In the genomic region with DNA sequence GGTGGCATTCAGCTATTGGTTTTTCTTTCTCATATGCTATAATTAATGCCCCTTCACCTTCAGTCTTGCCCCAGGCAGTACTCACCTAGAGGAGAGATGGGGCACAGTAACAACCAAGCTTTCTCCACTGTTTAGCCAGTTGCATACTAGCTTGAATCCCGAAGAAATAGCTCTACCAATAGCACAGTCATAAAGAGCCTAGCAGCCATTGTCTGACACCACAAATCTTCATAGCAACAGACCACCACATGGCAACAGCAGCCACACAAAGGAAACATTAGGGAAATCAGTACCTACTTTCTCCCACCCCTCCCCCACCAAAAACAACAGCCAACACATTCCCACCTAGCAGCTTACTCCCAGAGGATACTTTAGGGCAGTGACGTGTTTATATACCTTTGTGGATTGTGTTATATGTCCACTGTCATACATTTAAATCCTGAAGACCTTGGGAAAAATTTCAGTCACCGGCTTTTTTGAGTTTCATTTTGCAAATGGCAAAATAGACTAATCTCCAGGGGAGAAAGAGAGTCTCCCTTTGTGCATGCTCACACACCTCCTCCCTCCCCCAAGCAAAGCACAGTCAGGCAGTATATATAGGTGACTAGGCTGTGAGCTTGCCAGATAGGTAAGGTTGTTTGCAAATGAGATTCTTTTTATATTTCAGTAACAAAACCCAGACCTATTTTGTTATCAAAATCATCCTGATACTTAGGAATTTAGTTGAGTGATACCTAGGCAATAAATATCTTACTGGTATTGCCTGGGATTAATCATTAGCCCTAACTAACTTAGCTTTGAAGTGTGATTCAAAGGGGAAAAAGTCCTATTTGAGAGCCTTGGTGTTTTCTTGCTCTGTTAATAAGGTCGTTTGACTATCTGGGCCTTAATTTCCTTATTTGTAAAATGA, we compare ENCODE assay signal across 8 cellular contexts.
DNase-seq lines count a peak whose midpoint lies in the region; ATAC-seq and TF ChIP-seq lines count a peak whose summit lies in the region.

No MANE protein-coding gene starts in this region.

- H3K79me2 ChIP-seq in Karpas-422 (ENCODE audit: low read length), result peaks cover 89% of the 10 kb centered on the region

- H3K4me1 Mint-ChIP-seq in activated naive CD8-positive, alpha-beta T cell treated with anti-CD3 and anti-CD28 coated beads for 36 hours, result peaks cover 58% of the 10 kb centered on the region

- H3K27ac ChIP-seq in Karpas-422 (ENCODE audit: low read length) (peak overlapping the region; percentile 87), upper lobe of left lung (peak overlapping the region; percentile 44 to 62 (median 54))

- H3K9ac ChIP-seq in Karpas-422 (ENCODE audit: low read length), result peak overlapping the region; percentile 50

- H2AFZ ChIP-seq in Karpas-422 (ENCODE audit: low read length), result no peak overlapping the region

- TF ChIP-seq EP300 in upper lobe of left lung (IDR thresholded peaks at IDR 0.05), result no peak

- 50 to 51% methylated on average over 4 of the region's 4 CpGs for WGBS in upper lobe of left lung, 2 donors

- H3K4me3 ChIP-seq in Karpas-422 (ENCODE audit: low read length) (peak overlapping the region; percentile 48), upper lobe of left lung (no peak overlapping the region)

- H3K4me3 Mint-ChIP-seq in activated naive CD8-positive, alpha-beta T cell treated with anti-CD3 and anti-CD28 coated beads for 36 hours, result peak overlapping the region; percentile 48

- peaks cover 6% of the 10 kb centered on the region for H3K9me3 ChIP-seq in Karpas-422 (ENCODE audit: low read length)
- H3K9me3 ChIP-seq in upper lobe of left lung, result no peaks in the 10 kb centered on the region

- no peaks in the 10 kb centered on the region for H3K27me3 Mint-ChIP-seq in activated naive CD8-positive, alpha-beta T cell treated with anti-CD3 and anti-CD28 coated beads for 36 hours

- no peaks in the 10 kb centered on the region for H3K9me2 ChIP-seq in Karpas-422 (replicated peaks; ENCODE audit: insufficient read depth, low read length)

- TF ChIP-seq POLR2A in upper lobe of left lung (IDR thresholded peaks at IDR 0.05), result no peak

- H3K36me3 ChIP-seq in Karpas-422 (ENCODE audit: insufficient read depth, low read length) (peaks cover 20% of the 10 kb centered on the region), upper lobe of left lung (no peaks in the 10 kb centered on the region)

- peak; percentile 58 for ATAC-seq in GM21528 (IDR thresholded peaks at IDR 0.05; ENCODE audit: low FRiP score, unreplicated experiment)
- peak; percentile 8 to 25 for ATAC-seq in upper lobe of left lung (ENCODE audit: low FRiP score in 2 of 2)

- H3K4me1 ChIP-seq in Karpas-422 (ENCODE audit: low read length) (peaks cover 59% of the 10 kb centered on the region), upper lobe of left lung (peaks cover 40 to 70% (median 45%) of the 10 kb centered on the region in 4 donors)

- H3K36me3 Mint-ChIP-seq in activated naive CD8-positive, alpha-beta T cell treated with anti-CD3 and anti-CD28 coated beads for 36 hours, result peaks cover 45% of the 10 kb centered on the region

- H3K27me3 ChIP-seq in Karpas-422 (ENCODE audit: low read length) (no peaks in the 10 kb centered on the region), upper lobe of left lung (no peaks in the 10 kb centered on the region)

- H3K4me2 ChIP-seq in Karpas-422 (ENCODE audit: low read depth, low read length, poor library complexity, severe bottlenecking), result peak overlapping the region; percentile 67

- TF ChIP-seq CTCF in upper lobe of left lung (IDR thresholded peaks at IDR 0.05), result no peak
- TF ChIP-seq CTCF in GM20000 (IDR thresholded peaks at IDR 0.05; ENCODE audit: extremely low read depth, missing control alignments), result no peak

- DNase-seq in ELF-1 (ENCODE audit: low read depth, low spot score), result peak; percentile 89
- peak; percentile 72 for DNase-seq in Karpas-422
- DNase-seq in activated naive CD8-positive, alpha-beta T cell treated with anti-CD3 and anti-CD28 coated beads for 36 hours, result peak; percentile 56
- peak; percentile 84 for DNase-seq in kidney tubule cell (ENCODE audit: low spot score)
- DNase-seq in upper lobe of left lung, result no peak
- DNase-seq in NCI-H2196 (lab: John Stamatoyannopoulos, UW; ENCODE audit: unreplicated experiment), result no peak
- DNase-seq in GM20000 (ENCODE audit: low spot score), result no peak

- peak overlapping the region; percentile 77 for H3K27ac Mint-ChIP-seq in activated naive CD8-positive, alpha-beta T cell treated with anti-CD3 and anti-CD28 coated beads for 36 hours

- no peaks in the 10 kb centered on the region for H4K20me1 ChIP-seq in Karpas-422 (ENCODE audit: insufficient read depth, low read depth, low read length)

- H3K9me3 Mint-ChIP-seq in activated naive CD8-positive, alpha-beta T cell treated with anti-CD3 and anti-CD28 coated beads for 36 hours, result peaks cover 8% of the 10 kb centered on the region

Comparison
In these comparisons a context has a peak if more than half of its experiments do, and no peak if none do; other contexts are left out.
1. DNase-seq: peak in ELF-1 (single experiment), Karpas-422 (single experiment), activated naive CD8-positive, alpha-beta T cell treated with anti-CD3 and anti-CD28 coated beads for 36 hours (single experiment) and kidney tubule cell (single experiment); none in upper lobe of left lung (0 of 2), NCI-H2196 (single experiment) and GM20000 (single experiment).